In genomic region chr18:5628512-5629255, GRCh38 we compare ENCODE assay signal across 8 cellular contexts.
DNase-seq lines count a peak whose midpoint lies in the region; ATAC-seq and TF ChIP-seq lines count a peak whose summit lies in the region.

No MANE protein-coding gene starts in this region.

- no peak overlapping the region for H3K27ac ChIP-seq in caudate nucleus (ENCODE audit: low read depth, low read length)
- peak overlapping the region in 11 of 21 experiments; percentile 1 to 83 (median 51) for H3K27ac ChIP-seq in skin epidermis

- no peak for ATAC-seq in GM21786 (IDR thresholded peaks at IDR 0.05; ENCODE audit: unreplicated experiment)

- H3K4me3 ChIP-seq in GM12865 (ENCODE audit: low read depth, low read length) (peak overlapping the region; percentile 36), skin epidermis (peak overlapping the region; percentile 31 to 70 (median 47))

- no peak for TF ChIP-seq CTCF in GM12865 (IDR thresholded peaks at IDR 0.05; ENCODE audit: insufficient read depth, low read depth, low read length, missing control alignments)

- DNase-seq in GM12865 (ENCODE audit: low read depth) (no peak), NCI-H345 (lab: John Stamatoyannopoulos, UW) (peak; percentile 53), caudate nucleus (lab: John Stamatoyannopoulos, UW) (peak in 47 of 61 donors; percentile 1 to 77 (median 36)), islet precursor cell (peak; percentile 83), SIG-M5 (lab: John Stamatoyannopoulos, UW) (no peak), OCI-M2 (lab: John Stamatoyannopoulos, UW; ENCODE audit: unreplicated experiment) (no peak)

Comparison
In these comparisons a context has a peak if more than half of its experiments do, and no peak if none do; other contexts are left out.
1. DNase-seq: peak in NCI-H345 (single experiment), caudate nucleus (47 of 61) and islet precursor cell (single experiment); none in GM12865 (single experiment), SIG-M5 (single experiment) and OCI-M2 (single experiment).